18 cellular contexts compared by ENCODE assay signal in the genomic region with DNA sequence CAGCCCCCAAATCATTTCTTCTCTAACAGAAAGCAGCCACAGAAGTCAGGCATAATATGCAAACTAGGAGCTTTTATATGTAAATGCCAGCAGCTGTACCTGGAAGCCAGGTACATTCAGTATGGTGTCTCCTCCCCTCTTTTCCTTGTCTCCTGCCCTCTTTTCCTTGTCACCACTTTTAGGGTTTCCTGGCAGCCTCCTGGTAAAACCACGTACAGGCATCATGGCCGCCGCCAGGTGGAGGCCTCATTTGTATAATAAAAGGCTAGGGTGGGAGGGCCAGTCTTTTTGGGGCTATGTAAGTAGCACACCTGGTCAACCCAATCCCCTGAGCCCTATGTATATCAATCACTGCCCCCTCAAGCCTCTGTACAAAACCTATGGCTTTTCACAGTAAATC. TPM values are rescaled to one million over a fixed set of nuclear protein-coding genes. Genes with fewer than 3 reads are reported as not detected.
DNase-seq lines count a peak whose midpoint lies in the region; TF ChIP-seq lines count a peak whose summit lies in the region.
"Had no signal": no experiment of that assay in that cellular context is flagged by ENCODE, and none has a peak within 500 bp of the region (broad histone marks: within the 10 kb centered on the region; RNA-seq: fewer than 3 reads in every experiment).

No MANE protein-coding gene starts in this region.

- no peak for TF ChIP-seq CTCF in Caco-2 (IDR thresholded peaks at IDR 0.05; ENCODE audit: insufficient read depth in 1 of 2, low read depth in 1 of 2, low read length in 1 of 2, severe bottlenecking in 1 of 2, unreplicated experiment in 1 of 2)
- TF ChIP-seq CTCF in SK-N-SH (IDR thresholded peaks at IDR 0.05) = no peak
- no peak for TF ChIP-seq CTCF in osteocyte (IDR thresholded peaks at IDR 0.05)

- intact Hi-C loops in Caco-2 (cut with micrococcal nuclease; ENCODE audit: unreplicated experiment) = loop anchor here (2.0 kb wide), 1 partner anchor 14 kb away; no protein-coding TSS in a partner anchor
- intact Hi-C loops in dendritic cell treated with granulocyte-macrophage colony-stimulating factor and Interleukin-4, amounts not matched to agents 40 ng/mL and 50 ng/mL, for 4 days (cut with micrococcal nuclease) = no loop called here

- H3F3A ChIP-seq in GM23248 (ENCODE audit: insufficient read depth) (peaks cover 20% of the 10 kb centered on the region; the same call in 1 of the 2 replicates), SK-N-SH (replicated peaks; ENCODE audit: insufficient read depth) (peaks cover 5% of the 10 kb centered on the region)

- DNase-seq in Caco-2 = no peak
- DNase-seq in iPS-NIHi11 (ENCODE audit: low spot score) = peak; percentile 32
- no peak for DNase-seq in SHP77 (lab: John Stamatoyannopoulos, UW)
- no peak for DNase-seq in GM23248
- no peak for DNase-seq in SK-N-SH
- no peak for DNase-seq in osteocyte (ENCODE audit: extremely low spot score, unreplicated experiment)
- DNase-seq: C1 segment of cervical spinal cord, DMS 273 treated with DMSO at 0.1 percent for 48 hours, HFFc6, NCI-H1417 treated with DMSO at 0.1 percent for 48 hours, NCI-H1930, NCI-H2171, NCI-H446, NCI-H774, RPMI8226 had no signal

- no peak overlapping the region for H3K4me3 Mint-ChIP-seq in Caco-2 (ENCODE audit: unreplicated experiment)
- H3K4me3 Mint-ChIP-seq in dendritic cell treated with granulocyte-macrophage colony-stimulating factor and Interleukin-4, amounts not matched to agents 40 ng/mL and 50 ng/mL, for 4 days = no peak overlapping the region
- H3K4me3 Mint-ChIP-seq in osteocyte (ENCODE audit: unreplicated experiment) = no peak overlapping the region
- H3K4me3 Mint-ChIP-seq: HFFc6 had no signal

- CTCF ChIA-PET in Caco-2 (lab: Charles Lee) = no interaction called here
- CTCF ChIA-PET in SK-N-SH (lab: Yijun Ruan, JAX) = interaction anchor here (0.6 to 2.9 kb wide), 2 partner anchors 27 to 130 kb away, joined by 3 to 12 read pairs; no protein-coding TSS in a partner anchor

- no peaks in the 10 kb centered on the region for H3K9me3 ChIP-seq in Caco-2
- no peaks in the 10 kb centered on the region for H3K9me3 ChIP-seq in HUES6 (ENCODE audit: control insufficient read depth, insufficient read depth, low read depth, low read length)
- H3K9me3 ChIP-seq in GM23248 (ENCODE audit: low read depth) = no peaks in the 10 kb centered on the region
- no peaks in the 10 kb centered on the region for H3K9me3 ChIP-seq in SK-N-SH

- H3K27ac ChIP-seq in HUES6 (ENCODE audit: low read depth, low read length) (peak overlapping the region; percentile 79), GM23248 (no peak overlapping the region), SK-N-SH (ENCODE audit: low read depth in 2 of 2, low read length in 1 of 2) (no peak overlapping the region)

- H4K20me1 ChIP-seq in GM23248 (ENCODE audit: insufficient read depth) (peaks cover 12% of the 10 kb centered on the region), SK-N-SH (ENCODE audit: insufficient read depth) (peaks cover 34% of the 10 kb centered on the region; the same call in 1 of the 2 replicates)

- no peaks in the 10 kb centered on the region for H3K27me3 Mint-ChIP-seq in Caco-2 (ENCODE audit: insufficient read depth, unreplicated experiment)
- no peaks in the 10 kb centered on the region for H3K27me3 Mint-ChIP-seq in dendritic cell treated with granulocyte-macrophage colony-stimulating factor and Interleukin-4, amounts not matched to agents 40 ng/mL and 50 ng/mL, for 4 days
- no peaks in the 10 kb centered on the region for H3K27me3 Mint-ChIP-seq in osteocyte (ENCODE audit: unreplicated experiment)

- in situ Hi-C loops in GM23248 (cut with MboI) = no loop called here

- no peaks in the 10 kb centered on the region for H3K9me2 ChIP-seq in GM23248 (ENCODE audit: insufficient read depth)
- no peaks in the 10 kb centered on the region for H3K9me2 ChIP-seq in SK-N-SH

- H3K27ac Mint-ChIP-seq in Caco-2 (ENCODE audit: unreplicated experiment) (peak overlapping the region; percentile 17), osteocyte (ENCODE audit: unreplicated experiment) (no peak overlapping the region)
- peak overlapping the region; percentile 42 for H3K27ac Mint-ChIP-seq in dendritic cell treated with granulocyte-macrophage colony-stimulating factor and Interleukin-4, amounts not matched to agents 40 ng/mL and 50 ng/mL, for 4 days
- H3K27ac Mint-ChIP-seq: HFFc6 had no signal

- no peak overlapping the region for H2AFZ ChIP-seq in GM23248
- H2AFZ ChIP-seq in SK-N-SH (ENCODE audit: low read depth) = no peak overlapping the region

- peaks cover 44% of the 10 kb centered on the region for H3K4me1 Mint-ChIP-seq in Caco-2 (ENCODE audit: low read depth, unreplicated experiment)
- peaks cover 58% of the 10 kb centered on the region for H3K4me1 Mint-ChIP-seq in dendritic cell treated with granulocyte-macrophage colony-stimulating factor and Interleukin-4, amounts not matched to agents 40 ng/mL and 50 ng/mL, for 4 days (ENCODE audit: low read depth)
- H3K4me1 Mint-ChIP-seq in osteocyte (ENCODE audit: unreplicated experiment) = peaks cover 49% of the 10 kb centered on the region

- no TSS peak for BruUV-seq in Caco-2 (replicated peaks; lab: Mats Ljungman, UMichigan)

- H3K36me3 Mint-ChIP-seq in Caco-2 (ENCODE audit: insufficient read depth, unreplicated experiment) = peaks cover 11% of the 10 kb centered on the region
- peaks cover 6% of the 10 kb centered on the region for H3K36me3 Mint-ChIP-seq in dendritic cell treated with granulocyte-macrophage colony-stimulating factor and Interleukin-4, amounts not matched to agents 40 ng/mL and 50 ng/mL, for 4 days (ENCODE audit: low read depth)
- H3K36me3 Mint-ChIP-seq in osteocyte (ENCODE audit: unreplicated experiment) = peaks cover 4% of the 10 kb centered on the region

- POLR2A ChIA-PET in Caco-2 (lab: Charles Lee) (no interaction called here), SK-N-SH (lab: Yijun Ruan, JAX) (no interaction called here)

- H3K9me3 Mint-ChIP-seq in Caco-2 (ENCODE audit: unreplicated experiment) (no peaks in the 10 kb centered on the region), osteocyte (ENCODE audit: unreplicated experiment) (no peaks in the 10 kb centered on the region)
- no peaks in the 10 kb centered on the region for H3K9me3 Mint-ChIP-seq in dendritic cell treated with granulocyte-macrophage colony-stimulating factor and Interleukin-4, amounts not matched to agents 40 ng/mL and 50 ng/mL, for 4 days
- H3K9me3 Mint-ChIP-seq: HFFc6 had no signal

- TF ChIP-seq RAD21 in SK-N-SH (IDR thresholded peaks at IDR 0.05; ENCODE audit: low read length) = no peak

- H3K9ac ChIP-seq in HUES6 (ENCODE audit: low read length) (peak overlapping the region; percentile 41), GM23248 (no peak overlapping the region), SK-N-SH (no peak overlapping the region)

- H3K4me2 ChIP-seq in GM23248 (ENCODE audit: unreplicated experiment) (no peak overlapping the region), SK-N-SH (no peak overlapping the region)

- 93 to 99% methylated on average over 3 of the region's 3 CpGs for WGBS in GM23248 (ENCODE audit: low coverage in 1 of 2, low lambda C conversion rate in 2 of 2, missing lambda C conversion rate in 2 of 2), 2 experiments
- 90% methylated on average over 3 of the region's 3 CpGs for WGBS in SK-N-SH (ENCODE audit: low lambda C conversion rate)

- H3K4me3 ChIP-seq in Caco-2 (ENCODE audit: low read depth, low read length) = no peak overlapping the region
- H3K4me3 ChIP-seq in HUES6 (ENCODE audit: low read depth, low read length) = peak overlapping the region; percentile 38
- H3K4me3 ChIP-seq in GM23248 = no peak overlapping the region
- no peak overlapping the region for H3K4me3 ChIP-seq in SK-N-SH (ENCODE audit: low read depth in 2 of 2, low read length in 1 of 2)
- H3K4me3 ChIP-seq: K562 had no signal

- H3K4me1 ChIP-seq in Caco-2 (peaks cover 37% of the 10 kb centered on the region), HUES6 (ENCODE audit: control insufficient read depth, insufficient read depth, low read length) (peaks cover 59% of the 10 kb centered on the region), GM23248 (ENCODE audit: insufficient read depth) (peaks cover 19% of the 10 kb centered on the region), SK-N-SH (ENCODE audit: control insufficient read depth in 1 of 2, insufficient read depth in 2 of 2, low read depth in 1 of 2, low read length in 1 of 2) (peaks cover 2 to 7% of the 10 kb centered on the region in 2 experiments; a peak in 2 of 4 replicates)

- peaks cover 93% of the 10 kb centered on the region for H3K79me2 ChIP-seq in GM23248 (ENCODE audit: insufficient read depth)
- peaks cover 74% of the 10 kb centered on the region for H3K79me2 ChIP-seq in SK-N-SH (ENCODE audit: insufficient read depth)

- no peak for TF ChIP-seq EP300 in SK-N-SH (IDR thresholded peaks at IDR 0.05; ENCODE audit: borderline replicate concordance in 1 of 2, low read depth in 1 of 2, low read length in 1 of 2)

- H3K36me3 ChIP-seq in Caco-2 (ENCODE audit: control insufficient read depth, insufficient read depth, low read length) = no peaks in the 10 kb centered on the region; the same call in 1 of the 2 replicates
- H3K36me3 ChIP-seq in HUES6 (ENCODE audit: control insufficient read depth, insufficient read depth, low read length) = no peaks in the 10 kb centered on the region
- no peaks in the 10 kb centered on the region for H3K36me3 ChIP-seq in GM23248 (ENCODE audit: low read depth)
- no peaks in the 10 kb centered on the region for H3K36me3 ChIP-seq in SK-N-SH (replicated peaks in 1 of 2; ENCODE audit: control insufficient read depth in 1 of 2, insufficient read depth in 2 of 2, low read length in 1 of 2)

- H3K27me3 ChIP-seq in Caco-2 (replicated peaks; ENCODE audit: control insufficient read depth, insufficient read depth, low read length) = no peaks in the 10 kb centered on the region
- no peaks in the 10 kb centered on the region for H3K27me3 ChIP-seq in HUES6 (ENCODE audit: control insufficient read depth, insufficient read depth, low read length)
- H3K27me3 ChIP-seq in GM23248 (replicated peaks; ENCODE audit: insufficient read depth) = no peaks in the 10 kb centered on the region
- no peaks in the 10 kb centered on the region for H3K27me3 ChIP-seq in SK-N-SH (ENCODE audit: insufficient read depth)

TF ChIP-seq in SK-N-SH, 30 proteins besides CTCF, POLR2A, EP300 and RAD21 (continues in another document):
- TF ChIP-seq YY1 (IDR thresholded peaks at IDR 0.05; ENCODE audit: low read depth) = no peak
- TF ChIP-seq MEF2A (IDR thresholded peaks at IDR 0.05; ENCODE audit: borderline replicate concordance, low read depth) = no peak

RNA-seq across cellular contexts. Expression of gene PDZD8, which starts 28.7 kb away (rescaled TPM):
- total RNA-seq in Caco-2 (2022) = 49.4 and 54.3 TPM in 2 replicates
- 19.7 and 20.1 TPM in 2 replicates for total RNA-seq in GM23248 (2014; rRNA removed; shearing (Covaris generic))
- polyA plus RNA-seq in GM23248 (2016; fragmentation: Nextera tagmentation; extraction: Ambion mirVana) = 13.8 and 14.4 TPM in 2 replicates
- 6.6 and 8.4 TPM in 2 replicates for polyA plus RNA-seq in SK-N-SH (2012; rRNA removed)
- polyA plus RNA-seq in SK-N-SH (2012; cell fraction: cytosol; rRNA removed) = 9.1 and 10.7 TPM in 2 replicates
- polyA plus RNA-seq in SK-N-SH (2012; cell fraction: nucleus; rRNA removed) = 2.4 and 5.3 TPM in 2 replicates
- total RNA-seq in osteocyte = 32.9 and 39.0 TPM in 2 replicates
